Comparison of ENCODE assay signal across 8 cellular contexts in genomic region chr10:102743588-102744373, GRCh38. TPM values are rescaled to one million over a fixed set of nuclear protein-coding genes. Genes with fewer than 3 reads are reported as not detected.
DNase-seq lines count a peak whose midpoint lies in the region; ATAC-seq, FAIRE-seq and TF ChIP-seq lines count a peak whose summit lies in the region.

TSS of gene WBP1L (plus strand) at chr10:102743948. CDS start at chr10:102744054, 106 bp downstream.

- CTCF ChIA-PET in T-cell (lab: Charles Lee), result interaction anchor here (0.5 to 3.0 kb wide), 9 partner anchors 9 to 241 kb away, joined by 3 to 28 read pairs (median 4); partner anchors contain the start of genes SFXN2 (in 2 of the 2), ACTR1A (in 1 of the 2) and ARL3 (in 1 of the 2)

- peak within 1 kb of the TSS; percentile 99 for H3K14ac ChIP-seq in trophoblast cell (ENCODE audit: low read length)

- H3K9me3 Mint-ChIP-seq in T-cell, result peaks cover 0 to 6% (median 0%) of the 10 kb centered on the region in 3 donors

- H3K9me3 ChIP-seq in trophoblast cell (ENCODE audit: insufficient read depth, low read depth, low read length) (peaks cover 2% of the 10 kb centered on the region), transverse colon (no peaks in the 10 kb centered on the region)

- peak within 1 kb of the TSS; percentile 100 for H3K4ac ChIP-seq in trophoblast cell (ENCODE audit: low read depth, low read length)

- peak within 1 kb of the TSS; percentile 93 for H2AFZ ChIP-seq in trophoblast cell (ENCODE audit: insufficient read depth, low read length, poor library complexity)

- peak within 1 kb of the TSS; percentile 86 to 89 for H3K27ac Mint-ChIP-seq in T-cell

- H2BK12ac ChIP-seq in trophoblast cell (ENCODE audit: low read length), result peak within 1 kb of the TSS; percentile 31

- peak within 1 kb of the TSS; percentile 86 for H4K12ac ChIP-seq in trophoblast cell (ENCODE audit: low read depth, low read length)

- in situ Hi-C loops in transverse colon (cut with MboI; ENCODE audit: low pct_ligation_motif_present in 1 of 4, low pct_unique_long_range_greater_than_20kb in 1 of 4, low sequenced_read_pairs in 3 of 4), result loop anchor here in 2 of 4 donors (25.0 kb wide), 1 partner anchor 319 kb away; no protein-coding TSS in a partner anchor

- H4K8ac ChIP-seq in trophoblast cell (ENCODE audit: low read depth, low read length), result peak within 1 kb of the TSS; percentile 94

- no peak within 1 kb of the TSS for H3K23ac ChIP-seq in trophoblast cell (ENCODE audit: low read length)

- H3K79me2 ChIP-seq in trophoblast cell (ENCODE audit: control insufficient read depth, insufficient read depth, low read length, poor library complexity), result peaks cover 9% of the 10 kb centered on the region

- H3K27ac ChIP-seq in adipose tissue (ENCODE audit: low read depth, low read length), result peak within 1 kb of the TSS; percentile 74
- H3K27ac ChIP-seq in trophoblast cell (ENCODE audit: low read depth, low read length), result peak within 1 kb of the TSS; percentile 37
- peak within 1 kb of the TSS; percentile 90 to 95 (median 92) for H3K27ac ChIP-seq in transverse colon

- WGBS in adipose tissue, 3 donors, result 0 to 1% (median 1%) methylated on average over 32 to 37 of the region's 37 CpGs
- WGBS in trophoblast cell (ENCODE audit: extremely low coverage, insufficient coverage, insufficient read length), result no CpG with 5 or more reads among the region's 37 CpGs
- 0 to 1% methylated on average over 2 to 37 of the region's 37 CpGs for WGBS in transverse colon (ENCODE audit: low coverage in 1 of 2), 2 donors

- H3K79me1 ChIP-seq in trophoblast cell (ENCODE audit: low read length), result peaks cover 7% of the 10 kb centered on the region

- no peaks in the 10 kb centered on the region for H3K27me3 Mint-ChIP-seq in T-cell

- H3K4me3 ChIP-seq in trophoblast cell (ENCODE audit: low read depth, low read length) (peak within 1 kb of the TSS; percentile 98), transverse colon (peak within 1 kb of the TSS; percentile 78 to 100 (median 85))

- H3K4me1 ChIP-seq in trophoblast cell (ENCODE audit: control insufficient read depth in 1 of 2, insufficient read depth in 2 of 2, low read length in 2 of 2) (peaks cover 5% of the 10 kb centered on the region in 2 experiments), transverse colon (peaks cover 0 to 26% (median 20%) of the 10 kb centered on the region in 4 donors)

- peak within 1 kb of the TSS; percentile 87 to 98 (median 95) for H3K4me3 Mint-ChIP-seq in T-cell

- intact Hi-C loops in cardiac septum (cut with DNase I), result loop anchor here (2.0 kb wide), 1 partner anchor 33 kb away; no protein-coding TSS in a partner anchor
- intact Hi-C loops in transverse colon (cut with DNase I; ENCODE audit: low total_unique reads), result no loop called here

- H3K18ac ChIP-seq in trophoblast cell (ENCODE audit: low read length), result peak within 1 kb of the TSS; percentile 99

- H4K91ac ChIP-seq in trophoblast cell (ENCODE audit: low read depth, low read length), result peak within 1 kb of the TSS; percentile 96

- H3K4me1 Mint-ChIP-seq in T-cell, result peaks cover 47 to 54% (median 53%) of the 10 kb centered on the region in 3 donors

- DNase-seq in GM12891 (ENCODE audit: insufficient read length, low spot score) (peak; percentile 85), NCI-H1436 treated with DMSO at 0.1 percent for 48 hours (lab: John Stamatoyannopoulos, UW) (peak; percentile 97), T-cell (peak; percentile 87 to 97 (median 95)), cardiac septum (ENCODE audit: low spot score) (peak; percentile 98), trophoblast cell (peak; percentile 98 to 99), transverse colon (peak; percentile 98)

- peak in 2 of 5 experiments; percentile 16 to 30 for TF ChIP-seq CTCF in transverse colon (IDR thresholded peaks at IDR 0.05)

- H3K36me3 Mint-ChIP-seq in T-cell, result peaks cover 11% of the 10 kb centered on the region

- no peaks in the 10 kb centered on the region for H3K27me3 ChIP-seq in trophoblast cell (ENCODE audit: insufficient read depth, low read length)
- H3K27me3 ChIP-seq in transverse colon, result no peaks in the 10 kb centered on the region

- H2BK5ac ChIP-seq in trophoblast cell (ENCODE audit: low read depth, low read length, poor library complexity), result peak within 1 kb of the TSS; percentile 91

- H3K9ac ChIP-seq in trophoblast cell (ENCODE audit: low read length), result peak within 1 kb of the TSS; percentile 85

- TF ChIP-seq POLR2A in GM12891 (IDR thresholded peaks at IDR 0.05; ENCODE audit: low read depth, low read length) (peak; percentile 81), transverse colon (IDR thresholded peaks at IDR 0.05) (peak; percentile 96)

- peak within 1 kb of the TSS; percentile 94 for H3K4me2 ChIP-seq in trophoblast cell (ENCODE audit: low read length)

- peak; percentile 95 for FAIRE-seq in GM12891 (lab: Jason Lieb, UNC)

- H2AK5ac ChIP-seq in trophoblast cell (ENCODE audit: low read length), result peak within 1 kb of the TSS; percentile 93

- TF ChIP-seq EP300 in transverse colon (IDR thresholded peaks at IDR 0.05; ENCODE audit: low read depth), result no peak

- POLR2A ChIA-PET in T-cell (lab: Charles Lee), result interaction anchor here in 1 of 2 donors (0.5 to 0.6 kb wide), 2 partner anchors 9 to 411 kb away, joined by 3 to 5 read pairs; no protein-coding TSS in a partner anchor

- no peaks in the 10 kb centered on the region for H3K36me3 ChIP-seq in trophoblast cell (ENCODE audit: control insufficient read depth in 1 of 2, insufficient read depth in 2 of 2, low read length in 2 of 2)
- no peaks in the 10 kb centered on the region for H3K36me3 ChIP-seq in transverse colon

- H2BK120ac ChIP-seq in trophoblast cell (ENCODE audit: insufficient read depth, low read length, poor library complexity), result peak within 1 kb of the TSS; percentile 87

- ATAC-seq in HG02840 (IDR thresholded peaks at IDR 0.05; ENCODE audit: low FRiP score, unreplicated experiment) (peak; percentile 96), T-cell (replicated peaks in 1 of 4) (peak; percentile 96 to 98 (median 97))

TF ChIP-seq in GM12891, 5 proteins besides CTCF, POLR2A, EP300 and RAD21:
- no peak; the same call in 1 of the 2 replicates for TF ChIP-seq POU2F2 (IDR thresholded peaks at IDR 0.05; ENCODE audit: low read depth, low read length)
- peak; percentile 62; the same call in 1 of the 2 replicates for TF ChIP-seq TAF1 (IDR thresholded peaks at IDR 0.05; ENCODE audit: low read depth, low read length)
- 0 out of 2 replicates have a peak, but pooled peaks have one; percentile 3 for TF ChIP-seq SPI1 (IDR thresholded peaks at IDR 0.05; ENCODE audit: low read depth, low read length)
- TF ChIP-seq POLR2AphosphoS5 (IDR thresholded peaks at IDR 0.05; ENCODE audit: low read depth, low read length), result peak; percentile 77
- TF ChIP-seq PAX5 (IDR thresholded peaks at IDR 0.05; ENCODE audit: insufficient read depth, low read length, severe bottlenecking), result no peak

RNA-seq across cellular contexts. Expression of gene WBP1L, which starts in this region (rescaled TPM):
- 13.8 TPM for polyA plus RNA-seq in GM12891 (2012; ENCODE audit: low read depth, missing spikeins)
- total RNA-seq in T-cell, result 10 to 100 TPM; 20.0 to 38.5 (median 33.0) TPM
- polyA plus RNA-seq in adipose tissue, result 10 to 100 TPM; 13.4 to 64.1 (median 36.3) TPM
- total RNA-seq in cardiac septum, result 19.2 TPM
- polyA plus RNA-seq in trophoblast cell (2013), result 65.4 and 67.3 TPM in 2 replicates
- 100 to 1,000 TPM in 2 of 4 donors, 10 to 100 TPM in 2; 68.9 to 168 (median 129) TPM for total RNA-seq in transverse colon

Comparison
In these comparisons a context has a peak if more than half of its experiments do, and no peak if none do; other contexts are left out.
1. Peak in every context shown above with its lines: DNase-seq, ATAC-seq, H3K4me3 ChIP-seq and H3K27ac ChIP-seq.
2. H3K27ac ChIP-seq: peak in every context shown above with its lines; median percentile 92 in transverse colon; 74 in adipose tissue; 37 in trophoblast cell.